ENCODE assay signal across 19 cellular contexts in genomic region chr14:68225321-68225720, GRCh38.
"Had no signal": no experiment of that assay in that cellular context is flagged by ENCODE, and none has a peak within 500 bp of the region (broad histone marks: within the 10 kb centered on the region; RNA-seq: fewer than 3 reads in every experiment).

No MANE protein-coding gene starts in this region.

- FAIRE-seq: endometrium, frontal cortex, islet of Langerhans, small intestine had no signal

- H3K9me3 ChIP-seq: stomach, thoracic aorta had no signal

- H3K4me3 ChIP-seq: heart right ventricle, stomach, thoracic aorta, transverse colon had no signal

- H3K27ac Mint-ChIP-seq: natural killer cell had no signal

- H3K4me3 Mint-ChIP-seq: natural killer cell had no signal

- DNase-seq: effector memory CD4-positive, alpha-beta T cell; heart right ventricle; hypothalamus; kidney glomerular epithelial cell; mammary epithelial cell; natural killer cell; small intestine; stimulated activated CD4-positive, alpha-beta T cell treated with anti-CD3 and anti-CD28 coated beads, Interleukin-12 subunit alpha, Interleukin-12 subunit beta, amount 100 ng/mL, for 4 hours; stimulated activated naive CD4-positive, alpha-beta T cell; stomach; substantia nigra; transverse colon had no signal

- H3K9me3 Mint-ChIP-seq: natural killer cell had no signal

- H3K27ac ChIP-seq: heart right ventricle, parathyroid adenoma, stomach, thoracic aorta, transverse colon had no signal

- H3K36me3 Mint-ChIP-seq: natural killer cell had no signal

- H3K4me1 ChIP-seq: heart right ventricle, parathyroid adenoma had no signal

- H3K4me1 Mint-ChIP-seq: natural killer cell had no signal

- H3K36me3 ChIP-seq: heart right ventricle, stomach, thoracic aorta, transverse colon had no signal

- ATAC-seq: esophagus mucosa, heart right ventricle, left lobe of liver, natural killer cell had no signal

- H3K27me3 ChIP-seq: heart right ventricle, stomach, transverse colon had no signal
